Comparison of ENCODE assay signal across 1 cellular context in genomic region chr10:119896061-119896655, GRCh38.
TF ChIP-seq lines count a peak whose summit lies in the region.

No MANE protein-coding gene starts in this region.

TF ChIP-seq in HepG2, 621 proteins besides CTCF, POLR2A, EP300 and RAD21 (continued from another document and continues in another):
- TF ChIP-seq ZNF770 (CRISPR knock-in tag; IDR thresholded peaks at IDR 0.05), result no peak
- TF ChIP-seq SAP130 (CRISPR knock-in tag; IDR thresholded peaks at IDR 0.05; ENCODE audit: low read depth), result peak; percentile 72; the same call in 1 of the 2 replicates
- 0 out of 2 replicates have a peak, but pooled peaks have one; percentile 11 for TF ChIP-seq ZNF607 (CRISPR knock-in tag; IDR thresholded peaks at IDR 0.05; ENCODE audit: borderline replicate concordance)
- no peak for TF ChIP-seq FOXP1 (IDR thresholded peaks at IDR 0.05)
- peak; percentile 60 for TF ChIP-seq FOXP1 (CRISPR knock-in tag; IDR thresholded peaks at IDR 0.05)
- no peak for TF ChIP-seq ARNTL (CRISPR knock-in tag; IDR thresholded peaks at IDR 0.05)
- TF ChIP-seq CEBPG (CRISPR knock-in tag; IDR thresholded peaks at IDR 0.05), result peak; percentile 96
- no peak for TF ChIP-seq SOX6 (IDR thresholded peaks at IDR 0.05)
- peak; percentile 16; the same call in 1 of the 2 replicates for TF ChIP-seq SOX6 (CRISPR knock-in tag; IDR thresholded peaks at IDR 0.05)
- TF ChIP-seq DMTF1 (CRISPR knock-in tag; IDR thresholded peaks at IDR 0.05), result no peak
- TF ChIP-seq HMG20A (CRISPR knock-in tag; IDR thresholded peaks at IDR 0.05; ENCODE audit: borderline replicate concordance), result peak; percentile 30; the same call in 1 of the 2 replicates
- peak; percentile 38; the same call in 1 of the 2 replicates for TF ChIP-seq ARID4A (CRISPR knock-in tag; IDR thresholded peaks at IDR 0.05; ENCODE audit: borderline replicate concordance)
- TF ChIP-seq ZNF263 (CRISPR knock-in tag; IDR thresholded peaks at IDR 0.05), result peak; percentile 86
- TF ChIP-seq ZKSCAN1 (IDR thresholded peaks at IDR 0.05; ENCODE audit: low read length), result no peak
- peak; percentile 45 for TF ChIP-seq PHF21A (CRISPR knock-in tag; IDR thresholded peaks at IDR 0.05)
- TF ChIP-seq RBM22 (optimal IDR thresholded peaks at IDR 0.05; ENCODE audit: low read length), result no peak
- TF ChIP-seq KMT2B (CRISPR knock-in tag; IDR thresholded peaks at IDR 0.05), result 0 out of 2 replicates have a peak, but pooled peaks have one; percentile 32
- TF ChIP-seq HMGXB3 (CRISPR knock-in tag; IDR thresholded peaks at IDR 0.05; ENCODE audit: borderline replicate concordance), result no peak
- TF ChIP-seq ZNF629 (CRISPR knock-in tag; conservative IDR thresholded peaks at IDR 0.05), result peak; percentile 61
- peak; percentile 23; the same call in 1 of the 2 replicates for TF ChIP-seq HOXA3 (CRISPR knock-in tag; IDR thresholded peaks at IDR 0.05)
- 0 out of 2 replicates have a peak, but pooled peaks have one; percentile 10 for TF ChIP-seq GMEB1 (CRISPR knock-in tag; IDR thresholded peaks at IDR 0.05; ENCODE audit: borderline replicate concordance)
- TF ChIP-seq SOX13 (IDR thresholded peaks at IDR 0.05), result no peak
- peak in 1 of 2 experiments; percentile 68; a peak in 2 of 4 replicates for TF ChIP-seq SOX13 (CRISPR knock-in tag; conservative IDR thresholded peaks at IDR 0.05 in 1 of 2, IDR thresholded peaks at IDR 0.05 in 1 of 2)
- peak; percentile 61; the same call in 1 of the 2 replicates for TF ChIP-seq ZKSCAN8 (CRISPR knock-in tag; IDR thresholded peaks at IDR 0.05; ENCODE audit: borderline replicate concordance)
- no peak for TF ChIP-seq ZNF674 (CRISPR knock-in tag; IDR thresholded peaks at IDR 0.05; ENCODE audit: low read depth)
- peak; percentile 60; the same call in 1 of the 2 replicates for TF ChIP-seq TBX2 (CRISPR knock-in tag; IDR thresholded peaks at IDR 0.05; ENCODE audit: borderline replicate concordance)
- 0 out of 2 replicates have a peak, but pooled peaks have one; percentile 26 for TF ChIP-seq SSRP1 (CRISPR knock-in tag; IDR thresholded peaks at IDR 0.05)
- 0 out of 2 replicates have a peak, but pooled peaks have one; percentile 17 for TF ChIP-seq ZMYM4 (CRISPR knock-in tag; IDR thresholded peaks at IDR 0.05)
- 0 out of 2 replicates have a peak, but pooled peaks have one; percentile 48 for TF ChIP-seq RFXAP (CRISPR knock-in tag; IDR thresholded peaks at IDR 0.05; ENCODE audit: borderline replicate concordance)
- 0 out of 2 replicates have a peak, but pooled peaks have one; percentile 25 for TF ChIP-seq ZNF784 (CRISPR knock-in tag; IDR thresholded peaks at IDR 0.05; ENCODE audit: borderline replicate concordance)
- TF ChIP-seq HDAC2 (CRISPR knock-in tag; IDR thresholded peaks at IDR 0.05), result peak; percentile 67
- TF ChIP-seq MXD4 (CRISPR knock-in tag; IDR thresholded peaks at IDR 0.05), result no peak
- peak; percentile 29; the same call in 1 of the 2 replicates for TF ChIP-seq ZNF609 (CRISPR knock-in tag; IDR thresholded peaks at IDR 0.05; ENCODE audit: borderline replicate concordance)
- no peak for TF ChIP-seq CBX5 (CRISPR knock-in tag; IDR thresholded peaks at IDR 0.05; ENCODE audit: borderline replicate concordance)
- 0 out of 2 replicates have a peak, but pooled peaks have one; percentile 18 for TF ChIP-seq PITX1 (CRISPR knock-in tag; IDR thresholded peaks at IDR 0.05)
- no peak for TF ChIP-seq SRSF9 (IDR thresholded peaks at IDR 0.05; ENCODE audit: borderline replicate concordance, insufficient read depth, low read depth, low read length, poor library complexity, severe bottlenecking)
- TF ChIP-seq TFAP4 (IDR thresholded peaks at IDR 0.05; ENCODE audit: borderline replicate concordance, low read depth), result peak; percentile 50; the same call in 1 of the 2 replicates
